Comparison of ENCODE assay signal across 32 cellular contexts in genomic region chr7:132158166-132158565, GRCh38.
"Had no signal": no experiment of that assay in that cellular context is flagged by ENCODE, and none has a peak within 500 bp of the region (broad histone marks: within the 10 kb centered on the region; RNA-seq: fewer than 3 reads in every experiment).

No MANE protein-coding gene starts in this region.

- H3K4me3 ChIP-seq: adrenal gland, body of pancreas, breast epithelium, cardiac muscle cell, colonic mucosa, gastrocnemius medialis, heart right ventricle, hepatocyte had no signal

- H3K79me2 ChIP-seq: hepatocyte had no signal

- H3K4me1 Mint-ChIP-seq: activated B cell treated with CpG ODN at 0.5 μM for 24 hours; activated CD8-positive, alpha-beta memory T cell treated with anti-CD3 and anti-CD28 coated beads, Interleukin-2, amount 10 ng/mL, durations not matched to agents 7 days and 5 days; activated naive CD4-positive, alpha-beta T cell treated with anti-CD3 and anti-CD28 coated beads, Interleukin-2, amount 50 U/mL, for 24 hours; activated naive CD8-positive, alpha-beta T cell treated with anti-CD3 and anti-CD28 coated beads for 36 hours; activated naive CD8-positive, alpha-beta T cell treated with anti-CD3 and anti-CD28 coated beads, Interleukin-2, amount 50 U/mL, for 24 hours had no signal

- H2AFZ ChIP-seq: hepatocyte had no signal

- H3K9me3 Mint-ChIP-seq: activated B cell treated with CpG ODN at 0.5 μM for 24 hours; activated naive CD4-positive, alpha-beta T cell treated with anti-CD3 and anti-CD28 coated beads for 36 hours; activated naive CD4-positive, alpha-beta T cell treated with anti-CD3 and anti-CD28 coated beads, Interleukin-2, amount 50 U/mL, for 24 hours; activated naive CD8-positive, alpha-beta T cell treated with anti-CD3 and anti-CD28 coated beads for 36 hours; activated naive CD8-positive, alpha-beta T cell treated with anti-CD3 and anti-CD28 coated beads, Interleukin-2, amount 50 U/mL, for 24 hours; activated T-helper 1 cell treated with anti-CD3 and anti-CD28 coated beads, Interleukin-12 subunit alpha, Interleukin-12 subunit beta, Interleukin-2, Interleukin-4 antibody, amounts not matched to agents 30 ng/mL and 10 ng/mL and 1 ng/mL, durations not matched to agents 14 hours and 24 hours and 36 hours; activated T-helper 2 cell treated with anti-CD3 and anti-CD28 coated beads, Interferon-gamma antibody, Interleukin-2, Interleukin-4, amounts not matched to agents 10 μg/mL and 5 μg/mL and 100 μg/mL, durations not matched to agents 14 hours and 24 hours and 36 hours had no signal

- H3K36me3 Mint-ChIP-seq: activated CD8-positive, alpha-beta memory T cell treated with anti-CD3 and anti-CD28 coated beads, Interleukin-2, amount 10 ng/mL, durations not matched to agents 7 days and 5 days; activated naive CD4-positive, alpha-beta T cell treated with anti-CD3 and anti-CD28 coated beads, Interleukin-2, amount 50 U/mL, for 24 hours; activated naive CD8-positive, alpha-beta T cell treated with anti-CD3 and anti-CD28 coated beads for 36 hours had no signal

- H3K27ac Mint-ChIP-seq: activated B cell treated with CpG ODN at 0.5 μM for 24 hours; activated CD8-positive, alpha-beta memory T cell treated with anti-CD3 and anti-CD28 coated beads, Interleukin-2, amount 10 ng/mL, durations not matched to agents 7 days and 5 days; activated CD8-positive, alpha-beta T cell treated with anti-CD3 and anti-CD28 coated beads, Interleukin-2, amount 10 ng/mL, durations not matched to agents 7 days and 5 days; activated naive CD4-positive, alpha-beta T cell treated with anti-CD3 and anti-CD28 coated beads for 36 hours; activated naive CD4-positive, alpha-beta T cell treated with anti-CD3 and anti-CD28 coated beads, Interleukin-2, amount 50 U/mL, for 24 hours; activated naive CD8-positive, alpha-beta T cell treated with anti-CD3 and anti-CD28 coated beads for 36 hours; activated naive CD8-positive, alpha-beta T cell treated with anti-CD3 and anti-CD28 coated beads, Interleukin-2, amount 50 U/mL, for 24 hours; activated T-helper 1 cell treated with anti-CD3 and anti-CD28 coated beads, Interleukin-12 subunit alpha, Interleukin-12 subunit beta, Interleukin-2, Interleukin-4 antibody, amounts not matched to agents 30 ng/mL and 10 ng/mL and 1 ng/mL, durations not matched to agents 14 hours and 24 hours and 36 hours; activated T-helper 2 cell treated with anti-CD3 and anti-CD28 coated beads, Interferon-gamma antibody, Interleukin-2, Interleukin-4, amounts not matched to agents 10 μg/mL and 5 μg/mL and 100 μg/mL, durations not matched to agents 14 hours and 24 hours and 36 hours had no signal

- DNase-seq: activated B cell treated with CpG ODN at 0.5 μM for 24 hours; activated CD4-positive, alpha-beta T cell treated with anti-CD3 and anti-CD28 coated beads for 48 hours; activated CD4-positive, alpha-beta T cell treated with anti-CD3 and anti-CD28 coated beads, Interleukin-2, amount 50 U/mL, for 1 hour; activated CD4-positive, alpha-beta T cell treated with anti-CD3 and anti-CD28 coated beads, Interleukin-2, amount 50 U/mL, for 48 hours; activated CD8-positive, alpha-beta memory T cell treated with anti-CD3 and anti-CD28 coated beads, Interleukin-2, amount 10 ng/mL, durations not matched to agents 7 days and 5 days; activated CD8-positive, alpha-beta memory T cell treated with anti-CD3 and anti-CD28 coated beads, Interleukin-2, amount 50 U/mL, for 4 hours; activated CD8-positive, alpha-beta T cell treated with anti-CD3 and anti-CD28 coated beads, Interleukin-2, amount 10 ng/mL, durations not matched to agents 7 days and 5 days; activated effector memory CD4-positive, alpha-beta T cell treated with anti-CD3 and anti-CD28 coated beads, Interleukin-2, amount 50 U/mL, for 16 hours; activated naive CD4-positive, alpha-beta T cell treated with anti-CD3 and anti-CD28 coated beads for 36 hours; activated naive CD8-positive, alpha-beta T cell treated with anti-CD3 and anti-CD28 coated beads for 36 hours; activated naive CD8-positive, alpha-beta T cell treated with anti-CD3 and anti-CD28 coated beads, Interleukin-2, amount 50 U/mL, for 24 hours; activated T-cell treated with anti-CD3 and anti-CD28 coated beads, Interleukin-2, amount 50 U/mL, for 1 hour; activated T-cell treated with anti-CD3 and anti-CD28 coated beads, Interleukin-2, amount 50 U/mL, for 48 hours; adrenal gland; amygdala; aorta; body of pancreas; central memory CD4-positive, alpha-beta T cell; cerebellar nuclear complex; colonic mucosa; effector CD8-positive, alpha-beta T cell; foreskin fibroblast; gastrocnemius medialis; heart right ventricle; T-helper 2 cell had no signal

- H3K27ac ChIP-seq: adrenal gland, body of pancreas, breast epithelium, cardiac muscle cell, colonic mucosa, gastrocnemius medialis, heart right ventricle, hepatocyte, VCaP had no signal

- H3K27me3 Mint-ChIP-seq: activated B cell treated with CpG ODN at 0.5 μM for 24 hours; activated CD8-positive, alpha-beta memory T cell treated with anti-CD3 and anti-CD28 coated beads, Interleukin-2, amount 10 ng/mL, durations not matched to agents 7 days and 5 days; activated naive CD8-positive, alpha-beta T cell treated with anti-CD3 and anti-CD28 coated beads for 36 hours; activated naive CD8-positive, alpha-beta T cell treated with anti-CD3 and anti-CD28 coated beads, Interleukin-2, amount 50 U/mL, for 24 hours had no signal

- H3K36me3 ChIP-seq: adrenal gland, breast epithelium, cardiac muscle cell, colonic mucosa, gastrocnemius medialis had no signal

- H3K4me2 ChIP-seq: hepatocyte had no signal

- H3K4me3 Mint-ChIP-seq: activated B cell treated with CpG ODN at 0.5 μM for 24 hours; activated CD8-positive, alpha-beta memory T cell treated with anti-CD3 and anti-CD28 coated beads, Interleukin-2, amount 10 ng/mL, durations not matched to agents 7 days and 5 days; activated CD8-positive, alpha-beta T cell treated with anti-CD3 and anti-CD28 coated beads, Interleukin-2, amount 10 ng/mL, durations not matched to agents 7 days and 5 days; activated naive CD4-positive, alpha-beta T cell treated with anti-CD3 and anti-CD28 coated beads for 36 hours; activated naive CD4-positive, alpha-beta T cell treated with anti-CD3 and anti-CD28 coated beads, Interleukin-2, amount 50 U/mL, for 24 hours; activated naive CD8-positive, alpha-beta T cell treated with anti-CD3 and anti-CD28 coated beads for 36 hours; activated naive CD8-positive, alpha-beta T cell treated with anti-CD3 and anti-CD28 coated beads, Interleukin-2, amount 50 U/mL, for 24 hours; activated T-helper 1 cell treated with anti-CD3 and anti-CD28 coated beads, Interleukin-12 subunit alpha, Interleukin-12 subunit beta, Interleukin-2, Interleukin-4 antibody, amounts not matched to agents 30 ng/mL and 10 ng/mL and 1 ng/mL, durations not matched to agents 14 hours and 24 hours and 36 hours had no signal

- H3K9me3 ChIP-seq: adrenal gland, body of pancreas, breast epithelium, colonic mucosa, gastrocnemius medialis had no signal

- H3K27me3 ChIP-seq: adrenal gland, body of pancreas, breast epithelium, cardiac muscle cell, colonic mucosa, gastrocnemius medialis, heart right ventricle, hepatocyte had no signal

- H3K4me1 ChIP-seq: adrenal gland, body of pancreas, breast epithelium, colonic mucosa, gastrocnemius medialis had no signal
